Comparison of ENCODE assay signal across 9 cellular contexts in genomic region chr15:34335176-34335575, GRCh38. TPM values are rescaled to one million over a fixed set of nuclear protein-coding genes. Genes with fewer than 3 reads are reported as not detected.
DNase-seq lines count a peak whose midpoint lies in the region; ATAC-seq, FAIRE-seq and TF ChIP-seq lines count a peak whose summit lies in the region.
"Had no signal": no experiment of that assay in that cellular context is flagged by ENCODE, and none has a peak within 500 bp of the region (broad histone marks: within the 10 kb centered on the region; RNA-seq: fewer than 3 reads in every experiment).

No MANE protein-coding gene starts in this region.

- H3K9me3 Mint-ChIP-seq in activated T-helper 2 cell treated with anti-CD3 and anti-CD28 coated beads, Interferon-gamma antibody, Interleukin-2, Interleukin-4, amounts not matched to agents 10 μg/mL and 5 μg/mL and 100 μg/mL, durations not matched to agents 14 hours and 24 hours and 36 hours: no peaks in the 10 kb centered on the region

- FAIRE-seq in HepG2 (lab: Jason Lieb, UNC): no peak

- H3K27ac Mint-ChIP-seq in activated T-helper 2 cell treated with anti-CD3 and anti-CD28 coated beads, Interferon-gamma antibody, Interleukin-2, Interleukin-4, amounts not matched to agents 10 μg/mL and 5 μg/mL and 100 μg/mL, durations not matched to agents 14 hours and 24 hours and 36 hours: peak overlapping the region; percentile 95

- H3K27me3 ChIP-seq in liver (ENCODE audit: control insufficient read depth in 4 of 4, insufficient read depth in 4 of 4, low read length in 3 of 4) (no peaks in the 10 kb centered on the region), HepG2 (ENCODE audit: control insufficient read depth in 1 of 2, insufficient read depth in 2 of 2, low read length in 2 of 2) (no peaks in the 10 kb centered on the region; a peak in 1 of 5 replicates), lower lobe of right lung (ENCODE audit: low read depth) (no peaks in the 10 kb centered on the region)

- H3K27ac ChIP-seq in liver (ENCODE audit: low read depth in 1 of 2, low read length in 2 of 2) (peak overlapping the region; percentile 52 to 71), HepG2 (ENCODE audit: extremely low read length, insufficient read depth, low read length) (no peak overlapping the region), lower lobe of right lung (peak overlapping the region; percentile 92)

- TF ChIP-seq CTCF in liver (IDR thresholded peaks at IDR 0.05; ENCODE audit: low read depth, low read length, missing input control) (no peak), HepG2 (CRISPR knock-in tag; IDR thresholded peaks at IDR 0.05) (no peak), lower lobe of right lung (IDR thresholded peaks at IDR 0.05) (no peak)

- DNase-seq in HepG2 (ENCODE audit: low spot score): no peak
- DNase-seq in activated T-helper 2 cell treated with anti-CD3 and anti-CD28 coated beads, Interferon-gamma antibody, Interleukin-2, Interleukin-4, amounts not matched to agents 10 μg/mL and 5 μg/mL and 100 μg/mL, durations not matched to agents 14 hours and 24 hours and 36 hours (ENCODE audit: low spot score): no peak
- no peak for DNase-seq in lower lobe of right lung
- no peak for DNase-seq in AG08395 (ENCODE audit: low spot score)
- no peak for DNase-seq in 8988T
- DNase-seq in DMS 273 treated with DMSO at 0.1 percent for 48 hours (lab: John Stamatoyannopoulos, UW): no peak
- DNase-seq: NCI-H2171 had no signal

- POLR2A ChIA-PET in HepG2 (lab: Yijun Ruan, JAX): no interaction called here

- no peaks in the 10 kb centered on the region for H3K27me3 Mint-ChIP-seq in activated T-helper 2 cell treated with anti-CD3 and anti-CD28 coated beads, Interferon-gamma antibody, Interleukin-2, Interleukin-4, amounts not matched to agents 10 μg/mL and 5 μg/mL and 100 μg/mL, durations not matched to agents 14 hours and 24 hours and 36 hours (ENCODE audit: low read depth)

- peaks cover 0 to 16% (median 4%) of the 10 kb centered on the region in 4 donors for H3K4me1 ChIP-seq in liver (ENCODE audit: control insufficient read depth in 4 of 4, insufficient read depth in 4 of 4, low read length in 3 of 4)
- H3K4me1 ChIP-seq in HepG2 (ENCODE audit: insufficient read depth, low read length): peaks cover 36% of the 10 kb centered on the region
- peaks cover 51% of the 10 kb centered on the region for H3K4me1 ChIP-seq in lower lobe of right lung

- peaks cover 64% of the 10 kb centered on the region for H3K4me1 Mint-ChIP-seq in activated T-helper 2 cell treated with anti-CD3 and anti-CD28 coated beads, Interferon-gamma antibody, Interleukin-2, Interleukin-4, amounts not matched to agents 10 μg/mL and 5 μg/mL and 100 μg/mL, durations not matched to agents 14 hours and 24 hours and 36 hours (ENCODE audit: low read depth)

- H3K4me2 ChIP-seq in HepG2 (ENCODE audit: low read depth, low read length): no peak overlapping the region

- H3K79me2 ChIP-seq in HepG2 (ENCODE audit: insufficient read depth, low read length): no peaks in the 10 kb centered on the region

- no peak for TF ChIP-seq RAD21 in liver (IDR thresholded peaks at IDR 0.05)
- TF ChIP-seq RAD21 in HepG2 (CRISPR knock-in tag; IDR thresholded peaks at IDR 0.05): no peak

- WGBS in liver: 70% methylated on average over 1 of the region's 1 CpG
- 100% methylated on average over 1 of the region's 1 CpG for WGBS in HepG2 (ENCODE audit: low lambda C conversion rate)

- peak overlapping the region; percentile 98 for H3K4me3 Mint-ChIP-seq in activated T-helper 2 cell treated with anti-CD3 and anti-CD28 coated beads, Interferon-gamma antibody, Interleukin-2, Interleukin-4, amounts not matched to agents 10 μg/mL and 5 μg/mL and 100 μg/mL, durations not matched to agents 14 hours and 24 hours and 36 hours (ENCODE audit: low read depth)

- no peak for TF ChIP-seq EP300 in HepG2 (IDR thresholded peaks at IDR 0.05; ENCODE audit: low read depth in 2 of 2, low read length in 2 of 2)
- no peak for TF ChIP-seq EP300 in HepG2 (CRISPR knock-in tag; IDR thresholded peaks at IDR 0.05; ENCODE audit: borderline replicate concordance)

- H3K9me3 ChIP-seq in liver (ENCODE audit: control insufficient read depth in 4 of 4, low read length in 3 of 4): no peaks in the 10 kb centered on the region
- no peaks in the 10 kb centered on the region for H3K9me3 ChIP-seq in HepG2 (ENCODE audit: low read length)
- no peaks in the 10 kb centered on the region for H3K9me3 ChIP-seq in lower lobe of right lung

- H3K9ac ChIP-seq in liver (ENCODE audit: low read depth in 1 of 2, low read length in 2 of 2) (no peak overlapping the region), HepG2 (ENCODE audit: insufficient read depth, low read depth, low read length) (no peak overlapping the region)

- intact Hi-C loops in HepG2 (cut with micrococcal nuclease; ENCODE audit: unreplicated experiment): no loop called here
- intact Hi-C loops in activated T-helper 2 cell treated with anti-CD3 and anti-CD28 coated beads, Interferon-gamma antibody, Interleukin-2, Interleukin-4, amounts not matched to agents 10 μg/mL and 5 μg/mL and 100 μg/mL, durations not matched to agents 14 hours and 24 hours and 36 hours (cut with micrococcal nuclease): loop anchor here (2.0 to 10.0 kb wide), 3 partner anchors 96 to 296 kb away; partner anchors contain the start of genes AVEN and GOLGA8B
- intact Hi-C loops in lower lobe of right lung (cut with DNase I): no loop called here

- no peak overlapping the region for H2AFZ ChIP-seq in HepG2 (ENCODE audit: low read length)

- H4K20me1 ChIP-seq in HepG2 (ENCODE audit: insufficient read depth, low read length): no peaks in the 10 kb centered on the region

- in situ Hi-C loops in HepG2 (cut with HindIII; ENCODE audit: extremely low pct_ligation_motif_present, low pct_unique_long_range_greater_than_20kb): no loop called here

- CTCF ChIA-PET in HepG2 (lab: Yijun Ruan, JAX; ENCODE audit: low intra/inter-chr PET ratio, low total read pairs): no interaction called here

- ATAC-seq in HepG2 (no peak), lower lobe of right lung (no peak), HG02938 (IDR thresholded peaks at IDR 0.05; ENCODE audit: unreplicated experiment) (no peak)

- no TSS peak for BruUV-seq in HepG2 (replicated peaks; lab: Mats Ljungman, UMichigan)

- no peak for TF ChIP-seq POLR2A in HepG2 (IDR thresholded peaks at IDR 0.05; ENCODE audit: insufficient read depth in 1 of 2, low read depth in 2 of 2, low read length in 2 of 2)

- H3K36me3 Mint-ChIP-seq in activated T-helper 2 cell treated with anti-CD3 and anti-CD28 coated beads, Interferon-gamma antibody, Interleukin-2, Interleukin-4, amounts not matched to agents 10 μg/mL and 5 μg/mL and 100 μg/mL, durations not matched to agents 14 hours and 24 hours and 36 hours (ENCODE audit: low read depth): peaks cover 17% of the 10 kb centered on the region

- H3K36me3 ChIP-seq in liver (ENCODE audit: control insufficient read depth in 4 of 4, insufficient read depth in 3 of 4, low read depth in 1 of 4, low read length in 3 of 4): peaks cover 0 to 1% (median 0%) of the 10 kb centered on the region in 4 donors
- H3K36me3 ChIP-seq in HepG2 (replicated peaks in 1 of 2; ENCODE audit: control insufficient read depth in 1 of 2, insufficient read depth in 2 of 2, low read length in 2 of 2): 0 out of 5 replicates have a peak, but pooled peaks cover 0 to 3% of the 10 kb centered on the region in 2 experiments
- peaks cover 12% of the 10 kb centered on the region for H3K36me3 ChIP-seq in lower lobe of right lung

- no peak overlapping the region for H3K4me3 ChIP-seq in liver (ENCODE audit: low read depth in 1 of 3, low read length in 3 of 3)
- H3K4me3 ChIP-seq in HepG2 (replicated peaks in 1 of 3; ENCODE audit: insufficient read depth in 1 of 3, low read depth in 2 of 3, low read length in 3 of 3): no peak overlapping the region
- peak overlapping the region; percentile 67 for H3K4me3 ChIP-seq in lower lobe of right lung

RNA-seq across cellular contexts. Expression of gene SLC12A6, which starts 2.4 kb away (rescaled TPM):
- total RNA-seq in liver: 10 to 100 TPM; 11.8 to 17.8 TPM
- polyA plus RNA-seq in liver: 1 to 10 TPM; 1.9 to 2.4 TPM
- total RNA-seq in HepG2 (2016; rRNA removed; fragmentation: Illumina TruSeq; extraction: Trizol): 10.1 and 15.2 TPM in 2 replicates
- total RNA-seq in HepG2 (2016; cell fraction: cytosol; rRNA removed; fragmentation: Illumina TruSeq; extraction: Trizol; ENCODE audit: low read depth): 4.0 and 4.3 TPM in 2 replicates
- 8.1 and 13.4 TPM in 2 replicates for total RNA-seq in HepG2 (2016; cell fraction: insoluble cytoplasmic fraction; rRNA removed; fragmentation: Illumina TruSeq; extraction: Trizol)
- total RNA-seq in HepG2 (2016; cell fraction: membrane; rRNA removed; fragmentation: Illumina TruSeq; extraction: Trizol): 4.4 and 5.1 TPM in 2 replicates
- 25.8 and 28.6 TPM in 2 replicates for total RNA-seq in HepG2 (2016; cell fraction: nucleus; rRNA removed; fragmentation: Illumina TruSeq; extraction: Trizol)
- polyA plus RNA-seq in HepG2 (2011; rRNA removed): 27.9 and 30.1 TPM in 2 replicates
- 10.5 and 15.8 TPM in 2 replicates for polyA plus RNA-seq in HepG2 (2011; cell fraction: cytosol; rRNA removed)
- 42.9 and 51.0 TPM in 2 replicates for polyA plus RNA-seq in HepG2 (2011; cell fraction: nucleus; rRNA removed)
- 14.8 and 19.1 TPM in 2 replicates for polyA plus RNA-seq in HepG2 (2012)
- 0.58 and 0.65 TPM in 2 replicates for polyA plus RNA-seq in HepG2 (2016; cell fraction: cytosol; fragmentation: Illumina TruSeq; extraction: Trizol; ENCODE audit: low read depth)
- 5.6 and 6.4 TPM in 2 replicates for polyA plus RNA-seq in HepG2 (2016; cell fraction: insoluble cytoplasmic fraction; fragmentation: Illumina TruSeq; extraction: Trizol; ENCODE audit: low read depth)
- 1.8 and 2.1 TPM in 2 replicates for polyA plus RNA-seq in HepG2 (2016; cell fraction: membrane; fragmentation: Illumina TruSeq; extraction: Trizol; ENCODE audit: low read depth)
- polyA plus RNA-seq in HepG2 (2016; cell fraction: nucleus; fragmentation: Illumina TruSeq; extraction: Trizol; ENCODE audit: insufficient read depth, low read depth): 29.7 and 46.7 TPM in 2 replicates
- polyA minus RNA-seq in HepG2 (2011; rRNA and poly(A)+ RNA removed; ENCODE audit: low replicate concordance): 55.1 and 86.0 TPM in 2 replicates
- 29.2 and 32.6 TPM in 2 replicates for polyA minus RNA-seq in HepG2 (2011; cell fraction: cytosol; rRNA and poly(A)+ RNA removed)
- 93.5 and 132 TPM in 2 replicates for polyA minus RNA-seq in HepG2 (2011; cell fraction: nucleus; rRNA and poly(A)+ RNA removed)
- 16.6 and 17.0 TPM in 2 replicates for total RNA-seq in activated T-helper 2 cell treated with anti-CD3 and anti-CD28 coated beads, Interferon-gamma antibody, Interleukin-2, Interleukin-4, amounts not matched to agents 10 μg/mL and 5 μg/mL and 100 μg/mL, durations not matched to agents 14 hours and 24 hours and 36 hours
- total RNA-seq in lower lobe of right lung: 59.7 TPM

RNA-seq across cellular contexts. Expression of gene NOP10, which starts 7.8 kb away (rescaled TPM):
- total RNA-seq in liver (100 to 1,000 TPM; 104 to 105 TPM), HepG2 (2016; rRNA removed; fragmentation: Illumina TruSeq; extraction: Trizol) (239 and 316 TPM in 2 replicates), lower lobe of right lung (176 TPM)
- polyA plus RNA-seq in liver (100 to 1,000 TPM; 145 to 223 TPM), HepG2 (2011; rRNA removed) (369 and 407 TPM in 2 replicates)
- 76.5 and 87.6 TPM in 2 replicates for total RNA-seq in HepG2 (2016; cell fraction: cytosol; rRNA removed; fragmentation: Illumina TruSeq; extraction: Trizol; ENCODE audit: low read depth)
- total RNA-seq in HepG2 (2016; cell fraction: insoluble cytoplasmic fraction; rRNA removed; fragmentation: Illumina TruSeq; extraction: Trizol): 230 and 310 TPM in 2 replicates
- total RNA-seq in HepG2 (2016; cell fraction: membrane; rRNA removed; fragmentation: Illumina TruSeq; extraction: Trizol): 102 and 108 TPM in 2 replicates
- 85.4 and 98.7 TPM in 2 replicates for total RNA-seq in HepG2 (2016; cell fraction: nucleus; rRNA removed; fragmentation: Illumina TruSeq; extraction: Trizol)
- 361 and 401 TPM in 2 replicates for polyA plus RNA-seq in HepG2 (2011; cell fraction: cytosol; rRNA removed)
- 120 and 137 TPM in 2 replicates for polyA plus RNA-seq in HepG2 (2011; cell fraction: nucleus; rRNA removed)
- polyA plus RNA-seq in HepG2 (2012): 152 and 190 TPM in 2 replicates
- 76.5 and 98.7 TPM in 2 replicates for polyA plus RNA-seq in HepG2 (2016; cell fraction: cytosol; fragmentation: Illumina TruSeq; extraction: Trizol; ENCODE audit: low read depth)
- polyA plus RNA-seq in HepG2 (2016; cell fraction: insoluble cytoplasmic fraction; fragmentation: Illumina TruSeq; extraction: Trizol; ENCODE audit: low read depth): 401 and 420 TPM in 2 replicates
- polyA plus RNA-seq in HepG2 (2016; cell fraction: membrane; fragmentation: Illumina TruSeq; extraction: Trizol; ENCODE audit: low read depth): 116 and 117 TPM in 2 replicates
- 165 and 175 TPM in 2 replicates for polyA plus RNA-seq in HepG2 (2016; cell fraction: nucleus; fragmentation: Illumina TruSeq; extraction: Trizol; ENCODE audit: insufficient read depth, low read depth)
- polyA minus RNA-seq in HepG2 (2011; rRNA and poly(A)+ RNA removed; ENCODE audit: low replicate concordance): 109 and 357 TPM in 2 replicates
- 43.3 and 43.4 TPM in 2 replicates for polyA minus RNA-seq in HepG2 (2011; cell fraction: cytosol; rRNA and poly(A)+ RNA removed)
- polyA minus RNA-seq in HepG2 (2011; cell fraction: nucleus; rRNA and poly(A)+ RNA removed): 17.0 and 21.9 TPM in 2 replicates
- total RNA-seq in activated T-helper 2 cell treated with anti-CD3 and anti-CD28 coated beads, Interferon-gamma antibody, Interleukin-2, Interleukin-4, amounts not matched to agents 10 μg/mL and 5 μg/mL and 100 μg/mL, durations not matched to agents 14 hours and 24 hours and 36 hours: 227 and 232 TPM in 2 replicates

RNA-seq across cellular contexts. Expression of gene NUTM1, which starts 7.9 kb away (rescaled TPM):
- not detected for total RNA-seq in liver
- not detected for polyA plus RNA-seq in liver
- not detected in 2 replicates for total RNA-seq in HepG2 (2016; rRNA removed; fragmentation: Illumina TruSeq; extraction: Trizol)
- total RNA-seq in HepG2 (2016; cell fraction: cytosol; rRNA removed; fragmentation: Illumina TruSeq; extraction: Trizol; ENCODE audit: low read depth): not detected in 2 replicates
- total RNA-seq in HepG2 (2016; cell fraction: insoluble cytoplasmic fraction; rRNA removed; fragmentation: Illumina TruSeq; extraction: Trizol): not detected in 2 replicates
- total RNA-seq in HepG2 (2016; cell fraction: membrane; rRNA removed; fragmentation: Illumina TruSeq; extraction: Trizol): not detected in 2 replicates
- total RNA-seq in HepG2 (2016; cell fraction: nucleus; rRNA removed; fragmentation: Illumina TruSeq; extraction: Trizol): not detected in 2 replicates
- not detected in 2 replicates for polyA plus RNA-seq in HepG2 (2011; rRNA removed)
- not detected in 2 replicates for polyA plus RNA-seq in HepG2 (2011; cell fraction: cytosol; rRNA removed)
- not detected in 2 replicates for polyA plus RNA-seq in HepG2 (2011; cell fraction: nucleus; rRNA removed)
- not detected in 2 replicates for polyA plus RNA-seq in HepG2 (2012)
- polyA plus RNA-seq in HepG2 (2016; cell fraction: cytosol; fragmentation: Illumina TruSeq; extraction: Trizol; ENCODE audit: low read depth): not detected in 2 replicates
- polyA plus RNA-seq in HepG2 (2016; cell fraction: insoluble cytoplasmic fraction; fragmentation: Illumina TruSeq; extraction: Trizol; ENCODE audit: low read depth): not detected in 2 replicates
- polyA plus RNA-seq in HepG2 (2016; cell fraction: membrane; fragmentation: Illumina TruSeq; extraction: Trizol; ENCODE audit: low read depth): not detected in 2 replicates
- not detected in 2 replicates for polyA plus RNA-seq in HepG2 (2016; cell fraction: nucleus; fragmentation: Illumina TruSeq; extraction: Trizol; ENCODE audit: insufficient read depth, low read depth)
- polyA minus RNA-seq in HepG2 (2011; rRNA and poly(A)+ RNA removed; ENCODE audit: low replicate concordance): not detected in 2 replicates
- not detected in 2 replicates for polyA minus RNA-seq in HepG2 (2011; cell fraction: cytosol; rRNA and poly(A)+ RNA removed)
- polyA minus RNA-seq in HepG2 (2011; cell fraction: nucleus; rRNA and poly(A)+ RNA removed): not detected in 2 replicates
- not detected in 2 replicates for total RNA-seq in activated T-helper 2 cell treated with anti-CD3 and anti-CD28 coated beads, Interferon-gamma antibody, Interleukin-2, Interleukin-4, amounts not matched to agents 10 μg/mL and 5 μg/mL and 100 μg/mL, durations not matched to agents 14 hours and 24 hours and 36 hours
- not detected for total RNA-seq in lower lobe of right lung

RNA-seq across cellular contexts. Expression of gene LPCAT4, which starts 31.8 kb away (rescaled TPM):
- total RNA-seq in liver: 1 to 10 TPM; 1.1 to 1.7 TPM
- 1 to 10 TPM; 2.0 to 2.4 TPM for polyA plus RNA-seq in liver
- total RNA-seq in HepG2 (2016; rRNA removed; fragmentation: Illumina TruSeq; extraction: Trizol): 2.2 and 8.1 TPM in 2 replicates
- total RNA-seq in HepG2 (2016; cell fraction: cytosol; rRNA removed; fragmentation: Illumina TruSeq; extraction: Trizol; ENCODE audit: low read depth): 2.4 and 2.6 TPM in 2 replicates
- total RNA-seq in HepG2 (2016; cell fraction: insoluble cytoplasmic fraction; rRNA removed; fragmentation: Illumina TruSeq; extraction: Trizol): 2.8 and 7.4 TPM in 2 replicates
- 4.8 and 6.0 TPM in 2 replicates for total RNA-seq in HepG2 (2016; cell fraction: membrane; rRNA removed; fragmentation: Illumina TruSeq; extraction: Trizol)
- 11.4 and 12.7 TPM in 2 replicates for total RNA-seq in HepG2 (2016; cell fraction: nucleus; rRNA removed; fragmentation: Illumina TruSeq; extraction: Trizol)
- polyA plus RNA-seq in HepG2 (2011; rRNA removed): 57.1 and 64.6 TPM in 2 replicates
- 41.2 and 52.0 TPM in 2 replicates for polyA plus RNA-seq in HepG2 (2011; cell fraction: cytosol; rRNA removed)
- 152 and 162 TPM in 2 replicates for polyA plus RNA-seq in HepG2 (2011; cell fraction: nucleus; rRNA removed)
- 27.0 and 38.0 TPM in 2 replicates for polyA plus RNA-seq in HepG2 (2012)
- 5.6 and 6.7 TPM in 2 replicates for polyA plus RNA-seq in HepG2 (2016; cell fraction: cytosol; fragmentation: Illumina TruSeq; extraction: Trizol; ENCODE audit: low read depth)
- polyA plus RNA-seq in HepG2 (2016; cell fraction: insoluble cytoplasmic fraction; fragmentation: Illumina TruSeq; extraction: Trizol; ENCODE audit: low read depth): 5.5 and 8.2 TPM in 2 replicates
- polyA plus RNA-seq in HepG2 (2016; cell fraction: membrane; fragmentation: Illumina TruSeq; extraction: Trizol; ENCODE audit: low read depth): 9.1 and 9.6 TPM in 2 replicates
- polyA plus RNA-seq in HepG2 (2016; cell fraction: nucleus; fragmentation: Illumina TruSeq; extraction: Trizol; ENCODE audit: insufficient read depth, low read depth): 46.9 and 50.8 TPM in 2 replicates
- polyA minus RNA-seq in HepG2 (2011; rRNA and poly(A)+ RNA removed; ENCODE audit: low replicate concordance): 30.0 and 53.4 TPM in 2 replicates
- 8.5 and 8.7 TPM in 2 replicates for polyA minus RNA-seq in HepG2 (2011; cell fraction: cytosol; rRNA and poly(A)+ RNA removed)
- polyA minus RNA-seq in HepG2 (2011; cell fraction: nucleus; rRNA and poly(A)+ RNA removed): 12.7 and 20.1 TPM in 2 replicates
- total RNA-seq in activated T-helper 2 cell treated with anti-CD3 and anti-CD28 coated beads, Interferon-gamma antibody, Interleukin-2, Interleukin-4, amounts not matched to agents 10 μg/mL and 5 μg/mL and 100 μg/mL, durations not matched to agents 14 hours and 24 hours and 36 hours: 70.9 and 76.1 TPM in 2 replicates
- 37.0 TPM for total RNA-seq in lower lobe of right lung
